ENCODE assay signal across 1 cellular context in genomic region chr14:23579311-23579630, GRCh38.
TF ChIP-seq lines count a peak whose summit lies in the region.

No MANE protein-coding gene starts in this region.

TF ChIP-seq in GM23338, 12 proteins besides CTCF, POLR2A, EP300 and RAD21:
- TF ChIP-seq ZNF462 (CRISPR knock-in tag; IDR thresholded peaks at IDR 0.05) (no peak), ZNF331 (CRISPR knock-in tag; IDR thresholded peaks at IDR 0.05; ENCODE audit: low read depth) (no peak), REST (IDR thresholded peaks at IDR 0.05; ENCODE audit: unreplicated experiment) (no peak), EZH2phosphoT487 (IDR thresholded peaks at IDR 0.05; ENCODE audit: unreplicated experiment) (no peak), EZH2 (IDR thresholded peaks at IDR 0.05; ENCODE audit: low read depth, unreplicated experiment) (no peak)
